Comparison of ENCODE assay signal across 26 cellular contexts in genomic region chr4:7255996-7256395, GRCh38.
"Had no signal": no experiment of that assay in that cellular context is flagged by ENCODE, and none has a peak within 500 bp of the region (broad histone marks: within the 10 kb centered on the region; RNA-seq: fewer than 3 reads in every experiment).

No MANE protein-coding gene starts in this region.

- H3K27me3 Mint-ChIP-seq: activated CD4-positive, alpha-beta T cell treated with anti-CD3 and anti-CD28 coated beads, Interleukin-2, amount 10 ng/mL, durations not matched to agents 7 days and 5 days had no signal

- H3K4me1 Mint-ChIP-seq: activated CD4-positive, alpha-beta memory T cell treated with anti-CD3 and anti-CD28 coated beads, Interleukin-2, amount 10 ng/mL, durations not matched to agents 7 days and 5 days; activated CD4-positive, alpha-beta T cell treated with anti-CD3 and anti-CD28 coated beads, Interleukin-2, amount 10 ng/mL, durations not matched to agents 7 days and 5 days; activated naive CD4-positive, alpha-beta T cell treated with anti-CD3 and anti-CD28 coated beads, Interleukin-2, amount 10 ng/mL, durations not matched to agents 7 days and 5 days; activated naive CD8-positive, alpha-beta T cell treated with anti-CD3 and anti-CD28 coated beads, Interleukin-2, amount 10 ng/mL, durations not matched to agents 7 days and 5 days; T-helper 17 cell had no signal

- H3K27ac Mint-ChIP-seq: activated CD4-positive, alpha-beta memory T cell treated with anti-CD3 and anti-CD28 coated beads, Interleukin-2, amount 10 ng/mL, durations not matched to agents 7 days and 5 days; activated CD4-positive, alpha-beta T cell treated with anti-CD3 and anti-CD28 coated beads, Interleukin-2, amount 10 ng/mL, durations not matched to agents 7 days and 5 days; activated naive CD4-positive, alpha-beta T cell treated with anti-CD3 and anti-CD28 coated beads, Interleukin-2, amount 10 ng/mL, durations not matched to agents 7 days and 5 days; activated naive CD8-positive, alpha-beta T cell treated with anti-CD3 and anti-CD28 coated beads, Interleukin-2, amount 10 ng/mL, durations not matched to agents 7 days and 5 days; activated T-cell treated with anti-CD3 and anti-CD28 coated beads, Interleukin-2, amount 50 U/mL, for 24 hours; effector memory CD8-positive, alpha-beta T cell; natural killer cell treated with Interleukin-12 subunit alpha and Interleukin-12 subunit beta and Interleukin-15 and Interleukin-18, amount 100 ng/mL, for 72 hours; stimulated activated memory B cell treated with anti-CD40 and anti-IgM and Interleukin-4, amounts not matched to agents 10 μg/mL and 1 μg/mL and 100 μg/mL, for 72 hours; T-helper 17 cell had no signal

- H3K9me3 Mint-ChIP-seq: activated CD4-positive, alpha-beta memory T cell treated with anti-CD3 and anti-CD28 coated beads, Interleukin-2, amount 10 ng/mL, durations not matched to agents 7 days and 5 days; activated CD4-positive, alpha-beta T cell treated with anti-CD3 and anti-CD28 coated beads, Interleukin-2, amount 10 ng/mL, durations not matched to agents 7 days and 5 days; activated naive CD4-positive, alpha-beta T cell treated with anti-CD3 and anti-CD28 coated beads, Interleukin-2, amount 10 ng/mL, durations not matched to agents 7 days and 5 days; activated naive CD8-positive, alpha-beta T cell treated with anti-CD3 and anti-CD28 coated beads, Interleukin-2, amount 10 ng/mL, durations not matched to agents 7 days and 5 days; natural killer cell treated with Interleukin-12 subunit alpha and Interleukin-12 subunit beta and Interleukin-15 and Interleukin-18, amount 100 ng/mL, for 72 hours had no signal

- H3K9me3 ChIP-seq: ascending aorta, heart right ventricle, suprapubic skin, tibial artery had no signal

- H3K4me2 ChIP-seq: smooth muscle cell had no signal

- H3K36me3 Mint-ChIP-seq: activated naive CD4-positive, alpha-beta T cell treated with anti-CD3 and anti-CD28 coated beads, Interleukin-2, amount 10 ng/mL, durations not matched to agents 7 days and 5 days; activated naive CD8-positive, alpha-beta T cell treated with anti-CD3 and anti-CD28 coated beads, Interleukin-2, amount 10 ng/mL, durations not matched to agents 7 days and 5 days; natural killer cell treated with Interleukin-12 subunit alpha and Interleukin-12 subunit beta and Interleukin-15 and Interleukin-18, amount 100 ng/mL, for 72 hours; stimulated activated memory B cell treated with anti-CD40 and anti-IgM and Interleukin-4, amounts not matched to agents 10 μg/mL and 1 μg/mL and 100 μg/mL, for 72 hours had no signal

- H3K27ac ChIP-seq: ascending aorta, brain microvascular endothelial cell, suprapubic skin, tibial artery had no signal

- H3K4me3 Mint-ChIP-seq: activated CD4-positive, alpha-beta memory T cell treated with anti-CD3 and anti-CD28 coated beads, Interleukin-2, amount 10 ng/mL, durations not matched to agents 7 days and 5 days; activated CD4-positive, alpha-beta T cell treated with anti-CD3 and anti-CD28 coated beads, Interleukin-2, amount 10 ng/mL, durations not matched to agents 7 days and 5 days; activated naive CD4-positive, alpha-beta T cell treated with anti-CD3 and anti-CD28 coated beads, Interleukin-2, amount 10 ng/mL, durations not matched to agents 7 days and 5 days; activated naive CD8-positive, alpha-beta T cell treated with anti-CD3 and anti-CD28 coated beads, Interleukin-2, amount 10 ng/mL, durations not matched to agents 7 days and 5 days; activated T-cell treated with anti-CD3 and anti-CD28 coated beads, Interleukin-2, amount 50 U/mL, for 24 hours; effector memory CD8-positive, alpha-beta T cell; natural killer cell treated with Interleukin-12 subunit alpha and Interleukin-12 subunit beta and Interleukin-15 and Interleukin-18, amount 100 ng/mL, for 72 hours; stimulated activated memory B cell treated with anti-CD40 and anti-IgM and Interleukin-4, amounts not matched to agents 10 μg/mL and 1 μg/mL and 100 μg/mL, for 72 hours; T-helper 17 cell had no signal

- H3K4me1 ChIP-seq: ascending aorta had no signal

- H3K27me3 ChIP-seq: ascending aorta, brain microvascular endothelial cell, heart right ventricle, suprapubic skin had no signal

- H3K36me3 ChIP-seq: ascending aorta, brain microvascular endothelial cell, heart right ventricle, suprapubic skin, tibial artery had no signal

- DNase-seq: activated CD4-positive, alpha-beta memory T cell treated with anti-CD3 and anti-CD28 coated beads, Interleukin-2, amount 10 ng/mL, durations not matched to agents 7 days and 5 days; activated CD4-positive, alpha-beta T cell treated with anti-CD3 and anti-CD28 coated beads, Interleukin-2, amount 10 ng/mL, durations not matched to agents 7 days and 5 days; activated CD4-positive, CD25-positive, alpha-beta regulatory T cell treated with anti-CD3 and anti-CD28 coated beads, Interleukin-2, amount 50 U/mL, for 72 hours; activated CD8-positive, alpha-beta memory T cell treated with anti-CD3 and anti-CD28 coated beads, Interleukin-2, amount 50 U/mL, for 48 hours; activated gamma-delta T cell; activated naive CD4-positive, alpha-beta T cell treated with anti-CD3 and anti-CD28 coated beads, Interleukin-2, amount 10 ng/mL, durations not matched to agents 7 days and 5 days; activated naive CD8-positive, alpha-beta T cell treated with anti-CD3 and anti-CD28 coated beads, Interleukin-2, amount 10 ng/mL, durations not matched to agents 7 days and 5 days; activated T-cell treated with anti-CD3 and anti-CD28 coated beads, Interleukin-2, amount 50 U/mL, for 24 hours; brain microvascular endothelial cell; cortex of kidney; effector memory CD8-positive, alpha-beta T cell; foreskin fibroblast; heart right ventricle; stimulated activated CD4-positive, alpha-beta T cell treated with anti-CD3 and anti-CD28 coated beads, Interleukin-1b, Interleukin-23, amount 100 ng/mL, for 48 hours; stimulated activated CD4-positive, alpha-beta T cell treated with anti-CD3 and anti-CD28 coated beads, Interleukin-4, amount 100 ng/mL, for 4 hours; stimulated activated CD8-positive, alpha-beta memory T cell treated with anti-CD3 and anti-CD28 coated beads, Interleukin-4, amount 100 ng/mL, for 48 hours; T-helper 17 cell; T1000; tibial artery had no signal

- H3K4me3 ChIP-seq: ascending aorta, smooth muscle cell, suprapubic skin, tibial artery had no signal

- ATAC-seq: effector memory CD8-positive, alpha-beta T cell; esophagus mucosa; left lobe of liver; natural killer cell treated with Interleukin-12 subunit alpha and Interleukin-12 subunit beta and Interleukin-15 and Interleukin-18, amount 100 ng/mL, for 72 hours; stimulated activated memory B cell treated with anti-CD40 and anti-IgM and Interleukin-4, amounts not matched to agents 10 μg/mL and 1 μg/mL and 100 μg/mL, for 72 hours; T-helper 17 cell had no signal
